ENCODE assay signal across 1 cellular context in genomic region chr19:17950310-17951150, GRCh38.
TF ChIP-seq lines count a peak whose summit lies in the region.

No MANE protein-coding gene starts in this region.

TF ChIP-seq in K562, 482 proteins besides CTCF, POLR2A, EP300 and RAD21 (continued from another document and continues in another):
- TF ChIP-seq ARID4B (CRISPR knock-in tag; IDR thresholded peaks at IDR 0.05) (0 out of 2 replicates have a peak, but pooled peaks have one; percentile 28), POLR2AphosphoS2 (IDR thresholded peaks at IDR 0.05; ENCODE audit: low read length) (no peak), RB1 (IDR thresholded peaks at IDR 0.05; ENCODE audit: low read depth) (no peak), ZNF175 (CRISPR knock-in tag; IDR thresholded peaks at IDR 0.05; ENCODE audit: low read depth) (no peak), RBFOX2 (IDR thresholded peaks at IDR 0.05; ENCODE audit: low read depth, low read length) (no peak), GATAD2A (IDR thresholded peaks at IDR 0.05) (peak; percentile 89), CEBPG (CRISPR knock-in tag; IDR thresholded peaks at IDR 0.05) (no peak), CEBPG (tag; conservative IDR thresholded peaks at IDR 0.05 in 1 of 2, IDR thresholded peaks at IDR 0.05 in 1 of 2) (no peak), KDM4B (IDR thresholded peaks at IDR 0.05; ENCODE audit: borderline replicate concordance in 2 of 2, low read depth in 1 of 2) (no peak), BRD4 (IDR thresholded peaks at IDR 0.05) (no peak), SMARCE1 (IDR thresholded peaks at IDR 0.05) (no peak), DIDO1 (tag; IDR thresholded peaks at IDR 0.05; ENCODE audit: low read depth) (no peak), MTA1 (IDR thresholded peaks at IDR 0.05; ENCODE audit: borderline replicate concordance) (0 out of 2 replicates have a peak, but pooled peaks have one; percentile 39), ERF (CRISPR knock-in tag; IDR thresholded peaks at IDR 0.05) (no peak), HMGN3 (IDR thresholded peaks at IDR 0.05; ENCODE audit: borderline replicate concordance, extremely low read depth, insufficient read length, low read depth, low read length) (peak; percentile 25), CBX3 (IDR thresholded peaks at IDR 0.05; ENCODE audit: borderline replicate concordance in 1 of 2, low read length in 2 of 2) (no peak), BHLHE40 (IDR thresholded peaks at IDR 0.05; ENCODE audit: low read length) (no peak), TFAM (CRISPR knock-in tag; conservative IDR thresholded peaks at IDR 0.05) (no peak), ZBTB9 (CRISPR knock-in tag; IDR thresholded peaks at IDR 0.05) (peak; percentile 40; the same call in 1 of the 2 replicates), SMAD2 (IDR thresholded peaks at IDR 0.05; ENCODE audit: low read depth, low read length) (no peak), SETDB1 (IDR thresholded peaks at IDR 0.05; ENCODE audit: low read length) (no peak), POLR2B (IDR thresholded peaks at IDR 0.05; ENCODE audit: low read depth, partially characterized antibody) (no peak), SMARCA4 (IDR thresholded peaks at IDR 0.05) (no peak), SLC30A9 (CRISPR knock-in tag; IDR thresholded peaks at IDR 0.05) (no peak), COPS2 (conservative IDR thresholded peaks at IDR 0.05) (no peak), ZFP30 (CRISPR knock-in tag; IDR thresholded peaks at IDR 0.05; ENCODE audit: borderline replicate concordance) (no peak), ELF2 (CRISPR knock-in tag; IDR thresholded peaks at IDR 0.05) (no peak), MEF2D (tag; conservative IDR thresholded peaks at IDR 0.05; ENCODE audit: low read depth) (peak; percentile 49), SUPT5H (IDR thresholded peaks at IDR 0.05) (no peak), HOXB6 (CRISPR knock-in tag; IDR thresholded peaks at IDR 0.05; ENCODE audit: borderline replicate concordance) (no peak), MTF1 (CRISPR knock-in tag; IDR thresholded peaks at IDR 0.05; ENCODE audit: borderline replicate concordance) (no peak), LCOR (CRISPR knock-in tag; IDR thresholded peaks at IDR 0.05) (no peak), ZBTB7A (IDR thresholded peaks at IDR 0.05; ENCODE audit: borderline replicate concordance, control insufficient read depth, low read depth, low read length) (peak; percentile 34; the same call in 1 of the 2 replicates), TBP (optimal IDR thresholded peaks at IDR 0.05; ENCODE audit: low read depth, low read length) (no peak), FUS (optimal IDR thresholded peaks at IDR 0.05; ENCODE audit: low read depth, low read length) (no peak), NR2C2 (CRISPR knock-in tag; IDR thresholded peaks at IDR 0.05) (no peak), NR2C2 (tag; IDR thresholded peaks at IDR 0.05) (no peak), BCL6 (CRISPR knock-in tag; IDR thresholded peaks at IDR 0.05) (no peak), FOSL1 (tag; conservative IDR thresholded peaks at IDR 0.05) (no peak), ESRRA (IDR thresholded peaks at IDR 0.05; ENCODE audit: borderline replicate concordance, low read depth) (peak; percentile 19; the same call in 1 of the 2 replicates), ASH1L (IDR thresholded peaks at IDR 0.05; ENCODE audit: borderline replicate concordance, low read depth, partially characterized antibody) (no peak), PHF8 (IDR thresholded peaks at IDR 0.05; ENCODE audit: borderline replicate concordance, low read length) (peak; percentile 27; the same call in 1 of the 2 replicates), TOE1 (IDR thresholded peaks at IDR 0.05; ENCODE audit: borderline replicate concordance) (no peak), TOE1 (CRISPR knock-in tag; IDR thresholded peaks at IDR 0.05; ENCODE audit: borderline replicate concordance, low read depth) (no peak), SREBF2 (CRISPR knock-in tag; IDR thresholded peaks at IDR 0.05) (no peak), ZNF668 (CRISPR knock-in tag; IDR thresholded peaks at IDR 0.05) (no peak), ZKSCAN3 (CRISPR knock-in tag; IDR thresholded peaks at IDR 0.05) (no peak)
- TF ChIP-seq, protein P1, sequence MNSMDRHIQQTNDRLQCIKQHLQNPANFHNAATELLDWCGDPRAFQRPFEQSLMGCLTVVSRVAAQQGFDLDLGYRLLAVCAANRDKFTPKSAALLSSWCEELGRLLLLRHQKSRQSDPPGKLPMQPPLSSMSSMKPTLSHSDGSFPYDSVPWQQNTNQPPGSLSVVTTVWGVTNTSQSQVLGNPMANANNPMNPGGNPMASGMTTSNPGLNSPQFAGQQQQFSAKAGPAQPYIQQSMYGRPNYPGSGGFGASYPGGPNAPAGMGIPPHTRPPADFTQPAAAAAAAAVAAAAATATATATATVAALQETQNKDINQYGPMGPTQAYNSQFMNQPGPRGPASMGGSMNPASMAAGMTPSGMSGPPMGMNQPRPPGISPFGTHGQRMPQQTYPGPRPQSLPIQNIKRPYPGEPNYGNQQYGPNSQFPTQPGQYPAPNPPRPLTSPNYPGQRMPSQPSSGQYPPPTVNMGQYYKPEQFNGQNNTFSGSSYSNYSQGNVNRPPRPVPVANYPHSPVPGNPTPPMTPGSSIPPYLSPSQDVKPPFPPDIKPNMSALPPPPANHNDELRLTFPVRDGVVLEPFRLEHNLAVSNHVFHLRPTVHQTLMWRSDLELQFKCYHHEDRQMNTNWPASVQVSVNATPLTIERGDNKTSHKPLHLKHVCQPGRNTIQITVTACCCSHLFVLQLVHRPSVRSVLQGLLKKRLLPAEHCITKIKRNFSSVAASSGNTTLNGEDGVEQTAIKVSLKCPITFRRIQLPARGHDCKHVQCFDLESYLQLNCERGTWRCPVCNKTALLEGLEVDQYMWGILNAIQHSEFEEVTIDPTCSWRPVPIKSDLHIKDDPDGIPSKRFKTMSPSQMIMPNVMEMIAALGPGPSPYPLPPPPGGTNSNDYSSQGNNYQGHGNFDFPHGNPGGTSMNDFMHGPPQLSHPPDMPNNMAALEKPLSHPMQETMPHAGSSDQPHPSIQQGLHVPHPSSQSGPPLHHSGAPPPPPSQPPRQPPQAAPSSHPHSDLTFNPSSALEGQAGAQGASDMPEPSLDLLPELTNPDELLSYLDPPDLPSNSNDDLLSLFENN (IDR thresholded peaks at IDR 0.05; ENCODE audit: low read depth in 2 of 2, low read length in 2 of 2), result no peak
- TF ChIP-seq, protein P2, sequence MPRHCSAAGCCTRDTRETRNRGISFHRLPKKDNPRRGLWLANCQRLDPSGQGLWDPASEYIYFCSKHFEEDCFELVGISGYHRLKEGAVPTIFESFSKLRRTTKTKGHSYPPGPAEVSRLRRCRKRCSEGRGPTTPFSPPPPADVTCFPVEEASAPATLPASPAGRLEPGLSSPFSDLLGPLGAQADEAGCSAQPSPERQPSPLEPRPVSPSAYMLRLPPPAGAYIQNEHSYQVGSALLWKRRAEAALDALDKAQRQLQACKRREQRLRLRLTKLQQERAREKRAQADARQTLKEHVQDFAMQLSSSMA (CRISPR knock-in tag; IDR thresholded peaks at IDR 0.05), result no peak
- TF ChIP-seq, protein P3, sequence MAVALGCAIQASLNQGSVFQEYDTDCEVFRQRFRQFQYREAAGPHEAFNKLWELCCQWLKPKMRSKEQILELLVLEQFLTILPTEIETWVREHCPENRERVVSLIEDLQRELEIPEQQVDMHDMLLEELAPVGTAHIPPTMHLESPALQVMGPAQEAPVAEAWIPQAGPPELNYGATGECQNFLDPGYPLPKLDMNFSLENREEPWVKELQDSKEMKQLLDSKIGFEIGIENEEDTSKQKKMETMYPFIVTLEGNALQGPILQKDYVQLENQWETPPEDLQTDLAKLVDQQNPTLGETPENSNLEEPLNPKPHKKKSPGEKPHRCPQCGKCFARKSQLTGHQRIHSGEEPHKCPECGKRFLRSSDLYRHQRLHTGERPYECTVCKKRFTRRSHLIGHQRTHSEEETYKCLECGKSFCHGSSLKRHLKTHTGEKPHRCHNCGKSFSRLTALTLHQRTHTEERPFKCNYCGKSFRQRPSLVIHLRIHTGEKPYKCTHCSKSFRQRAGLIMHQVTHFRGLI (CRISPR knock-in tag; IDR thresholded peaks at IDR 0.05), result no peak
- TF ChIP-seq, protein P4, sequence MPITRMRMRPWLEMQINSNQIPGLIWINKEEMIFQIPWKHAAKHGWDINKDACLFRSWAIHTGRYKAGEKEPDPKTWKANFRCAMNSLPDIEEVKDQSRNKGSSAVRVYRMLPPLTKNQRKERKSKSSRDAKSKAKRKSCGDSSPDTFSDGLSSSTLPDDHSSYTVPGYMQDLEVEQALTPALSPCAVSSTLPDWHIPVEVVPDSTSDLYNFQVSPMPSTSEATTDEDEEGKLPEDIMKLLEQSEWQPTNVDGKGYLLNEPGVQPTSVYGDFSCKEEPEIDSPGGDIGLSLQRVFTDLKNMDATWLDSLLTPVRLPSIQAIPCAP (CRISPR knock-in tag; IDR thresholded peaks at IDR 0.05; ENCODE audit: borderline replicate concordance), result no peak
- TF ChIP-seq, protein P5, sequence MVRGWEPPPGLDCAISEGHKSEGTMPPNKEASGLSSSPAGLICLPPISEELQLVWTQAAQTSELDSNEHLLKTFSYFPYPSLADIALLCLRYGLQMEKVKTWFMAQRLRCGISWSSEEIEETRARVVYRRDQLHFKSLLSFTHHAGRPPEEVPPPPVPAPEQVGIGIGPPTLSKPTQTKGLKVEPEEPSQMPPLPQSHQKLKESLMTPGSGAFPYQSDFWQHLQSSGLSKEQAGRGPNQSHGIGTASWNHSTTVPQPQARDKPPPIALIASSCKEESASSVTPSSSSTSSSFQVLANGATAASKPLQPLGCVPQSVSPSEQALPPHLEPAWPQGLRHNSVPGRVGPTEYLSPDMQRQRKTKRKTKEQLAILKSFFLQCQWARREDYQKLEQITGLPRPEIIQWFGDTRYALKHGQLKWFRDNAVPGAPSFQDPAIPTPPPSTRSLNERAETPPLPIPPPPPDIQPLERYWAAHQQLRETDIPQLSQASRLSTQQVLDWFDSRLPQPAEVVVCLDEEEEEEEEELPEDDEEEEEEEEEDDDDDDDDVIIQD (CRISPR knock-in tag; IDR thresholded peaks at IDR 0.05), result no peak
- TF ChIP-seq, protein P6, sequence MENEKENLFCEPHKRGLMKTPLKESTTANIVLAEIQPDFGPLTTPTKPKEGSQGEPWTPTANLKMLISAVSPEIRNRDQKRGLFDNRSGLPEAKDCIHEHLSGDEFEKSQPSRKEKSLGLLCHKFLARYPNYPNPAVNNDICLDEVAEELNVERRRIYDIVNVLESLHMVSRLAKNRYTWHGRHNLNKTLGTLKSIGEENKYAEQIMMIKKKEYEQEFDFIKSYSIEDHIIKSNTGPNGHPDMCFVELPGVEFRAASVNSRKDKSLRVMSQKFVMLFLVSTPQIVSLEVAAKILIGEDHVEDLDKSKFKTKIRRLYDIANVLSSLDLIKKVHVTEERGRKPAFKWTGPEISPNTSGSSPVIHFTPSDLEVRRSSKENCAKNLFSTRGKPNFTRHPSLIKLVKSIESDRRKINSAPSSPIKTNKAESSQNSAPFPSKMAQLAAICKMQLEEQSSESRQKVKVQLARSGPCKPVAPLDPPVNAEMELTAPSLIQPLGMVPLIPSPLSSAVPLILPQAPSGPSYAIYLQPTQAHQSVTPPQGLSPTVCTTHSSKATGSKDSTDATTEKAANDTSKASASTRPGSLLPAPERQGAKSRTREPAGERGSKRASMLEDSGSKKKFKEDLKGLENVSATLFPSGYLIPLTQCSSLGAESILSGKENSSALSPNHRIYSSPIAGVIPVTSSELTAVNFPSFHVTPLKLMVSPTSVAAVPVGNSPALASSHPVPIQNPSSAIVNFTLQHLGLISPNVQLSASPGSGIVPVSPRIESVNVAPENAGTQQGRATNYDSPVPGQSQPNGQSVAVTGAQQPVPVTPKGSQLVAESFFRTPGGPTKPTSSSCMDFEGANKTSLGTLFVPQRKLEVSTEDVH (IDR thresholded peaks at IDR 0.05; ENCODE audit: low read depth, partially characterized antibody), result no peak
